ENCODE assay signal across 29 cellular contexts in genomic region chr3:11913316-11913715, GRCh38.
"Had no signal": no experiment of that assay in that cellular context is flagged by ENCODE, and none has a peak within 500 bp of the region (broad histone marks: within the 10 kb centered on the region; RNA-seq: fewer than 3 reads in every experiment).

No MANE protein-coding gene starts in this region.

- H3K27ac Mint-ChIP-seq: dendritic cell treated with granulocyte-macrophage colony-stimulating factor and Interleukin-4, amounts not matched to agents 40 ng/mL and 50 ng/mL, for 4 days; naive thymus-derived CD4-positive, alpha-beta T cell; nephron; neural progenitor cell; stimulated activated memory B cell treated with anti-CD40 and anti-IgM and Interleukin-4, amounts not matched to agents 10 μg/mL and 1 μg/mL and 100 μg/mL, for 72 hours had no signal

- H3K36me3 ChIP-seq: esophagus squamous epithelium, heart right ventricle, neural progenitor cell, prostate gland, spleen, suprapubic skin, transverse colon, vagina had no signal

- H3K9ac ChIP-seq: neural progenitor cell had no signal

- H3K36me3 Mint-ChIP-seq: naive thymus-derived CD4-positive, alpha-beta T cell; neural progenitor cell; stimulated activated memory B cell treated with anti-CD40 and anti-IgM and Interleukin-4, amounts not matched to agents 10 μg/mL and 1 μg/mL and 100 μg/mL, for 72 hours had no signal

- H3K27me3 Mint-ChIP-seq: dendritic cell treated with granulocyte-macrophage colony-stimulating factor and Interleukin-4, amounts not matched to agents 40 ng/mL and 50 ng/mL, for 4 days had no signal

- ATAC-seq: heart right ventricle; left ventricle myocardium superior; naive thymus-derived CD4-positive, alpha-beta T cell; right cardiac atrium; stimulated activated memory B cell treated with anti-CD40 and anti-IgM and Interleukin-4, amounts not matched to agents 10 μg/mL and 1 μg/mL and 100 μg/mL, for 72 hours; stimulated activated naive CD8-positive, alpha-beta T cell treated with anti-CD3 and anti-CD28 coated beads, Interleukin-15, Interleukin-2, amounts not matched to agents 100 U/mL and 50 U/mL, for 24 hours had no signal

- H2AFZ ChIP-seq: neural progenitor cell had no signal

- DNase-seq: effector memory CD4-positive, alpha-beta T cell; erythroblast; esophagus squamous epithelium; foreskin melanocyte; glutamatergic neuron; heart right ventricle; hippocampal formation; kidney glomerular epithelial cell; left ventricle myocardium superior; mesenchymal stem cell; midbrain; naive thymus-derived CD4-positive, alpha-beta T cell; right cardiac atrium; spleen; stimulated activated CD4-positive, alpha-beta T cell treated with anti-CD3 and anti-CD28 coated beads, Interleukin-4, amount 100 ng/mL, for 4 hours; stimulated activated naive CD8-positive, alpha-beta T cell treated with anti-CD3 and anti-CD28 coated beads, Interleukin-15, Interleukin-2, amounts not matched to agents 100 U/mL and 50 U/mL, for 24 hours; transverse colon had no signal

- H3K4me3 Mint-ChIP-seq: dendritic cell treated with granulocyte-macrophage colony-stimulating factor and Interleukin-4, amounts not matched to agents 40 ng/mL and 50 ng/mL, for 4 days; naive thymus-derived CD4-positive, alpha-beta T cell; nephron; neural progenitor cell; stimulated activated memory B cell treated with anti-CD40 and anti-IgM and Interleukin-4, amounts not matched to agents 10 μg/mL and 1 μg/mL and 100 μg/mL, for 72 hours had no signal

- H3K4me1 ChIP-seq: esophagus squamous epithelium, heart right ventricle, neural progenitor cell, prostate gland, spleen, suprapubic skin, transverse colon, vagina had no signal

- H3K9me3 ChIP-seq: esophagus squamous epithelium, heart right ventricle, prostate gland, suprapubic skin, transverse colon, vagina had no signal

- H3K27me3 ChIP-seq: neural progenitor cell, suprapubic skin, transverse colon, vagina had no signal

- FAIRE-seq: colon, endometrium, islet of Langerhans had no signal

- H3K4me2 ChIP-seq: neural progenitor cell had no signal

- H3K9me3 Mint-ChIP-seq: dendritic cell treated with granulocyte-macrophage colony-stimulating factor and Interleukin-4, amounts not matched to agents 40 ng/mL and 50 ng/mL, for 4 days; neural progenitor cell; stimulated activated memory B cell treated with anti-CD40 and anti-IgM and Interleukin-4, amounts not matched to agents 10 μg/mL and 1 μg/mL and 100 μg/mL, for 72 hours had no signal

- H3K27ac ChIP-seq: esophagus squamous epithelium, heart right ventricle, neural progenitor cell, prostate gland, skin epidermis, spleen, suprapubic skin, transverse colon, vagina had no signal

- H3K4me3 ChIP-seq: esophagus squamous epithelium, heart right ventricle, lung, neural progenitor cell, prostate gland, skin epidermis, spleen, suprapubic skin, transverse colon, vagina had no signal
